ENCODE assay signal across 12 cellular contexts in the genomic region with DNA sequence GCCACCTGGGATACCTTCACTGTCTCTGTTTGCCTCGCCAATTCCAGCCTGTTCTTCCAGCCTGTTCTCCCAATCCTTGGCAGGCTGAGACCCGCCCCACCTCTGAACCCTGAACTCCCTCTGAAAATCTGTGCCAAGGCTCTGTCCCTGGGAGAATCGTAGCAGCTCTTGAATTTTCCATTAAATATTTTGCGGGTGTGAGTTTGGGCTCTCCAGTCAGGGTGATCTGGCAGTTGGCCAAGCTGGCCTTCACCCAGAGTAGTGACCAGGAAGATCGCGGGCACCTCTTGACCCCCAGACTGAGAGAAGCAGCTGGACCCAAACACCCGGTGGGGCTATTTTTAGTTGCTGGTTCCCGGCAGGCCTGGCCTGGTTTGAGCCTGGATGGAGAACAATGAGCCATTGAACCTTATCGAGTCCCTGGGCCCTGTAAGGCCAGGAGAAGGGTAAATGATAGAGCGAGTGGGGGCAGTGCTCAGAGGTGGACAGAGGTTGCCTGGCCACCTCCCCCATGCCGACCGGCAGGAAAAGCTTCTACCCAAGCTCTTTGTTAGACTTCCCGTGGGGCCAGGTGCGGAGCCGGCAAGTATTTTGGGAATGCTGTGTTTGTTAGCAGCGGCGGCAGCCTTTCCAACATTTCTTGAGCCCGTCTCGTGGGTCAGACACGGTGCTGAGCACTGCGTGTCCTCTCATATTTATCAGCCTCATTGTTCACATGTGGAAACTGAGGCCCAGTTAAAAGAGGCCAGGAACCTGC.
A peak's percentile ranks its signal among the peaks of the same experiment; 100 is the strongest.
DNase-seq lines count a peak whose midpoint lies in the region; ATAC-seq and TF ChIP-seq lines count a peak whose summit lies in the region.
"Had no signal": no experiment of that assay in that cellular context is flagged by ENCODE, and none has a peak within 500 bp of the region (broad histone marks: within the 10 kb centered on the region; RNA-seq: fewer than 3 reads in every experiment).

No MANE protein-coding gene starts in this region.

- H3K36me3 ChIP-seq in gastroesophageal sphincter (no peaks in the 10 kb centered on the region), tibial artery (no peaks in the 10 kb centered on the region), MG63 (no peaks in the 10 kb centered on the region)

- H3K9me3 ChIP-seq in gastroesophageal sphincter = no peaks in the 10 kb centered on the region
- H3K9me3 ChIP-seq in tibial artery = no peaks in the 10 kb centered on the region
- no peaks in the 10 kb centered on the region for H3K9me3 ChIP-seq in MG63

- H3K4me1 ChIP-seq in gastroesophageal sphincter (peaks cover 0 to 41% (median 12%) of the 10 kb centered on the region in 3 donors), tibial artery (peaks cover 11 to 33% (median 24%) of the 10 kb centered on the region in 4 donors)

- H3K27ac ChIP-seq in gastroesophageal sphincter (peak overlapping the region; percentile 1 to 77 (median 70)), tibial artery (peak overlapping the region; percentile 65 to 72)
- H3K27ac ChIP-seq: KMS-11, PC-9 had no signal

- DNase-seq in SHP77 treated with DMSO at 0.1 percent for 48 hours (lab: John Stamatoyannopoulos, UW) = peak; percentile 73
- DNase-seq in mucosa of gallbladder (ENCODE audit: low spot score) = peak; percentile 89
- peak; percentile 77 to 90 for DNase-seq in tibial artery
- no peak for DNase-seq in MG63
- DNase-seq in activated naive CD4-positive, alpha-beta T cell (lab: John Stamatoyannopoulos, UW) = no peak
- DNase-seq: activated CD8-positive, alpha-beta memory T cell treated with anti-CD3 and anti-CD28 coated beads, Interleukin-2, amount 10 ng/mL, durations not matched to agents 7 days and 5 days; effector CD4-positive, alpha-beta T cell; PC-9 had no signal

- ATAC-seq in gastroesophageal sphincter (peak; percentile 73), GM18498 (IDR thresholded peaks at IDR 0.05; ENCODE audit: unreplicated experiment) (no peak), GM18505 (IDR thresholded peaks at IDR 0.05; ENCODE audit: unreplicated experiment) (no peak)
- ATAC-seq: activated CD8-positive, alpha-beta memory T cell treated with anti-CD3 and anti-CD28 coated beads, Interleukin-2, amount 10 ng/mL, durations not matched to agents 7 days and 5 days had no signal

- intact Hi-C loops in tibial artery (cut with DNase I; ENCODE audit: low total_unique reads) = no loop called here

- WGBS in gastroesophageal sphincter (ENCODE audit: low coverage in 1 of 2), 2 donors = 13 to 36% methylated on average over 3 of the region's 21 CpGs

- no peak for TF ChIP-seq POLR2A in gastroesophageal sphincter (IDR thresholded peaks at IDR 0.05)
- TF ChIP-seq POLR2A in GM18505 (IDR thresholded peaks at IDR 0.05; ENCODE audit: borderline replicate concordance, extremely low read depth, insufficient read depth, insufficient read length) = no peak

- no peak for TF ChIP-seq EP300 in gastroesophageal sphincter (IDR thresholded peaks at IDR 0.05)

- H3K4me3 ChIP-seq in gastroesophageal sphincter (no peak overlapping the region), tibial artery (no peak overlapping the region), MG63 (no peak overlapping the region)
- H3K4me3 ChIP-seq: PC-9 had no signal

- no peak for TF ChIP-seq CTCF in gastroesophageal sphincter (IDR thresholded peaks at IDR 0.05)
- TF ChIP-seq CTCF in tibial artery (IDR thresholded peaks at IDR 0.05) = no peak

- H3K27me3 ChIP-seq in gastroesophageal sphincter (no peaks in the 10 kb centered on the region), tibial artery (no peaks in the 10 kb centered on the region), MG63 (no peaks in the 10 kb centered on the region)

Comparison
In these comparisons a context has a peak if more than half of its experiments do, and no peak if none do; other contexts are left out.
1. DNase-seq: peak in SHP77 treated with DMSO at 0.1 percent for 48 hours (single experiment), mucosa of gallbladder (single experiment) and tibial artery (2 of 2); none in MG63 (single experiment) and activated naive CD4-positive, alpha-beta T cell (0 of 4).